7 cellular contexts compared by ENCODE assay signal in the genomic region with DNA sequence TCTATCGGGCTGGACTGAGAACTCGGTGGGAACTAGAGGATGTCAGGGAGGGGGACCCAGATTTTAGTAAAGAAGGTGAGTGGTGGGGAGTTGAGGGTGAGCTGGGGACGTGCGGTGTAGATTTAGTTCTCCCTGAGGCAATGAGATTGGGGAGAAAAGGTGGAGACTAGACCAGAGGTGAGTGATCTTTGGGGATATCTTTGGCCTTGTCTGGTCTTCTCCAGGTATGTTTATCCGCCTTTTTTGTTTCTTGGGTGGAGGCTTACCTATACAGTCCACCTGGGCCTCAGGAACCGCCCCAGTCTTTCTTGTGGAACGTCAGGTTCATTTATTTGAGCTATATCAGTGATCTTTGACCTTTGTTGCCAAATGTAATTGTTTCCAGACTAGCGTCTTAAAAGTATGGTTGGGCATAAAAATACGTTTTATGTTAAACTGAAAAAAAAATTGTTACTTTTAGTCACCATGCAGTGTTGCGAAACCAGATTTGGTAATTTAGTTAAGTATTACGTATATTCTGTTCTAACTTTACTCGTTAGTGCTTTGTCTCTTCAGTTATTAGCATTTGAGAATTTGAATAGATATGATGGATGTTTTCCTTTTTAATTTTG. TPM values are rescaled to one million over a fixed set of nuclear protein-coding genes. Genes with fewer than 3 reads are reported as not detected.
DNase-seq lines count a peak whose midpoint lies in the region; ATAC-seq and TF ChIP-seq lines count a peak whose summit lies in the region.

No MANE protein-coding gene starts in this region.

- no peak for TF ChIP-seq POLR2A in GM18505 (IDR thresholded peaks at IDR 0.05; ENCODE audit: borderline replicate concordance, extremely low read depth, insufficient read depth, insufficient read length)

- peaks cover 10% of the 10 kb centered on the region for H3K36me3 Mint-ChIP-seq in type B pancreatic cell

- TF ChIP-seq CTCF in type B pancreatic cell (conservative IDR thresholded peaks at IDR 0.05) = no peak

- H3K27ac ChIP-seq in cingulate gyrus (ENCODE audit: low read depth, low read length) = peak overlapping the region; percentile 90

- ATAC-seq in GM18505 (IDR thresholded peaks at IDR 0.05; ENCODE audit: unreplicated experiment) = peak; percentile 9
- no peak for ATAC-seq in GM19463 (IDR thresholded peaks at IDR 0.05; ENCODE audit: unreplicated experiment)

- peak; percentile 71 for DNase-seq in NCI-H69 (lab: John Stamatoyannopoulos, UW)
- peak; percentile 28 for DNase-seq in medulla oblongata (ENCODE audit: extremely low spot score)
- no peak for DNase-seq in type B pancreatic cell (ENCODE audit: extremely low spot score, unreplicated experiment)
- no peak for DNase-seq in DMS153 treated with DMSO at 0.1 percent for 48 hours (lab: John Stamatoyannopoulos, UW; ENCODE audit: unreplicated experiment)

- H3K4me3 Mint-ChIP-seq in type B pancreatic cell = peak overlapping the region; percentile 97

- peak overlapping the region; percentile 99 for H3K27ac Mint-ChIP-seq in type B pancreatic cell

- no peaks in the 10 kb centered on the region for H3K9me3 Mint-ChIP-seq in type B pancreatic cell

- H3K4me1 Mint-ChIP-seq in type B pancreatic cell (ENCODE audit: unreplicated experiment) = peaks cover 10% of the 10 kb centered on the region

- H3K27me3 Mint-ChIP-seq in type B pancreatic cell = no peaks in the 10 kb centered on the region

RNA-seq across cellular contexts. Expression of a gene that starts 0.8 kb away (rescaled TPM):
- total RNA-seq in type B pancreatic cell (ENCODE audit: low replicate concordance) = 35.9 and 46.2 TPM in 2 replicates

RNA-seq across cellular contexts. Expression of a gene that starts 53.1 kb away (rescaled TPM):
- 42.4 and 45.3 TPM in 2 replicates for total RNA-seq in type B pancreatic cell (ENCODE audit: low replicate concordance)

Comparison
In these comparisons a context has a peak if more than half of its experiments do, and no peak if none do; other contexts are left out.
1. DNase-seq: peak in NCI-H69 (single experiment) and medulla oblongata (single experiment); none in type B pancreatic cell (single experiment) and DMS153 treated with DMSO at 0.1 percent for 48 hours (single experiment).